In genomic region chr12:44708218-44708617, GRCh38 we compare ENCODE assay signal across 26 cellular contexts.
"Had no signal": no experiment of that assay in that cellular context is flagged by ENCODE, and none has a peak within 500 bp of the region (broad histone marks: within the 10 kb centered on the region; RNA-seq: fewer than 3 reads in every experiment).

No MANE protein-coding gene starts in this region.

- DNase-seq: activated CD4-positive, alpha-beta T cell treated with anti-CD3 and anti-CD28 coated beads for 36 hours; activated CD4-positive, alpha-beta T cell treated with anti-CD3 and anti-CD28 coated beads, Interleukin-2, amount 10 ng/mL, durations not matched to agents 7 days and 5 days; activated CD4-positive, alpha-beta T cell treated with anti-CD3 and anti-CD28 coated beads, Interleukin-2, amount 50 U/mL, for 48 hours; activated CD8-positive, alpha-beta T cell treated with anti-CD3 and anti-CD28 coated beads, Interleukin-2, amount 10 ng/mL, durations not matched to agents 7 days and 5 days; activated gamma-delta T cell treated with Interleukin-2 at 50 U/mL for 16 hours; activated naive CD4-positive, alpha-beta T cell treated with anti-CD3 and anti-CD28 coated beads for 36 hours; activated naive CD8-positive, alpha-beta T cell treated with anti-CD3 and anti-CD28 coated beads, Interleukin-2, amount 10 ng/mL, durations not matched to agents 7 days and 5 days; activated T-cell treated with anti-CD3 and anti-CD28 coated beads, Interleukin-2, amount 50 U/mL, for 4 hours; adrenal gland; body of pancreas; MM.1S; MV-4-11; NCI-H1105; NCI-H1417 treated with DMSO at 0.1 percent for 48 hours; NCI-H187 treated with DMSO at 0.1 percent for 48 hours; NCI-H226; NCI-H526 treated with DMSO at 0.1 percent for 48 hours; NCI-H774; SHP77; SJCRH30 had no signal

- H3K36me3 ChIP-seq: adrenal gland, breast epithelium, SJCRH30 had no signal

- H3K4me3 ChIP-seq: adrenal gland, body of pancreas, breast epithelium, SJCRH30, SK-N-MC had no signal

- ATAC-seq: activated CD4-positive, alpha-beta T cell treated with anti-CD3 and anti-CD28 coated beads for 36 hours; activated CD4-positive, CD25-positive, alpha-beta regulatory T cell treated with anti-CD3 and anti-CD28 coated beads, Interleukin-2, amount 50 U/mL, for 24 hours; activated CD8-positive, alpha-beta T cell treated with anti-CD3 and anti-CD28 coated beads, Interleukin-2, amount 10 ng/mL, durations not matched to agents 7 days and 5 days; activated T-cell treated with anti-CD3 and anti-CD28 coated beads, Interleukin-2, amount 50 U/mL, for 4 hours; body of pancreas; Panc1; WTC11 had no signal

- H3K9me3 ChIP-seq: adrenal gland, body of pancreas, breast epithelium, SJCRH30 had no signal

- H3K27me3 ChIP-seq: adrenal gland, body of pancreas, breast epithelium had no signal

- H3K27ac ChIP-seq: adrenal gland, body of pancreas, breast epithelium, KMS-11, SJCRH30, SK-N-MC had no signal

- H3K4me1 ChIP-seq: adrenal gland, body of pancreas, breast epithelium, SJCRH30 had no signal
